ENCODE assay signal across 1 cellular context in genomic region chr11:64566042-64566914, GRCh38.
A peak's percentile ranks its signal among the peaks of the same experiment; 100 is the strongest.
TF ChIP-seq lines count a peak whose summit lies in the region.

No MANE protein-coding gene starts in this region.

TF ChIP-seq in K562, 482 proteins besides CTCF, POLR2A, EP300 and RAD21 (continued from another document and continues in another):
- TF ChIP-seq MXD1 (CRISPR knock-in tag; IDR thresholded peaks at IDR 0.05; ENCODE audit: borderline replicate concordance, poor library complexity, severe bottlenecking) (no peak), ZNF407 (IDR thresholded peaks at IDR 0.05; ENCODE audit: low read depth) (no peak), SIN3A (IDR thresholded peaks at IDR 0.05; ENCODE audit: borderline replicate concordance in 2 of 2, control insufficient read depth in 1 of 2, low read depth in 2 of 2, low read length in 2 of 2) (no peak), SIRT6 (IDR thresholded peaks at IDR 0.05; ENCODE audit: low read depth, low read length) (no peak), STAG1 (CRISPR knock-in tag; IDR thresholded peaks at IDR 0.05; ENCODE audit: borderline replicate concordance) (no peak), MAZ (CRISPR knock-in tag; conservative IDR thresholded peaks at IDR 0.05 in 1 of 2, IDR thresholded peaks at IDR 0.05 in 1 of 2) (0 out of 4 replicates have a peak, but pooled peaks of 1 of the 2 experiments have one; percentile 37), MCM5 (IDR thresholded peaks at IDR 0.05; ENCODE audit: low read depth) (no peak), TAF7 (tag; IDR thresholded peaks at IDR 0.05) (no peak), HBP1 (CRISPR knock-in tag; IDR thresholded peaks at IDR 0.05) (no peak), ZBTB12 (CRISPR knock-in tag; IDR thresholded peaks at IDR 0.05) (no peak), SRSF3 (IDR thresholded peaks at IDR 0.05; ENCODE audit: insufficient read depth, low read length) (no peak), ZNF384 (IDR thresholded peaks at IDR 0.05; ENCODE audit: low read depth, low read length) (peak; percentile 41), TSHZ1 (CRISPR knock-in tag; IDR thresholded peaks at IDR 0.05) (no peak), MYC (IDR thresholded peaks at IDR 0.05; ENCODE audit: low read depth, low read length) (peak; percentile 60), MYC (CRISPR knock-in tag; IDR thresholded peaks at IDR 0.05; ENCODE audit: borderline replicate concordance, low read depth) (no peak), IRF9 (tag; IDR thresholded peaks at IDR 0.05) (peak; percentile 94), HIVEP1 (CRISPR knock-in tag; IDR thresholded peaks at IDR 0.05) (no peak), MEIS2 (IDR thresholded peaks at IDR 0.05; ENCODE audit: partially characterized antibody) (peak; percentile 67), ATF2 (CRISPR knock-in tag; IDR thresholded peaks at IDR 0.05) (no peak), STAT5A (IDR thresholded peaks at IDR 0.05; ENCODE audit: borderline replicate concordance, low read length) (no peak), ZBTB33 (CRISPR knock-in tag; IDR thresholded peaks at IDR 0.05) (no peak), GTF2E2 (tag; IDR thresholded peaks at IDR 0.05) (no peak), CLOCK (CRISPR knock-in tag; IDR thresholded peaks at IDR 0.05; ENCODE audit: borderline replicate concordance) (no peak), SMARCC2 (IDR thresholded peaks at IDR 0.05; ENCODE audit: low read depth) (no peak), ATF7 (IDR thresholded peaks at IDR 0.05) (peak; percentile 95), BRD4 (IDR thresholded peaks at IDR 0.05) (no peak), TFAM (CRISPR knock-in tag; conservative IDR thresholded peaks at IDR 0.05) (no peak)
